Comparison of ENCODE assay signal across 10 cellular contexts in the genomic region with DNA sequence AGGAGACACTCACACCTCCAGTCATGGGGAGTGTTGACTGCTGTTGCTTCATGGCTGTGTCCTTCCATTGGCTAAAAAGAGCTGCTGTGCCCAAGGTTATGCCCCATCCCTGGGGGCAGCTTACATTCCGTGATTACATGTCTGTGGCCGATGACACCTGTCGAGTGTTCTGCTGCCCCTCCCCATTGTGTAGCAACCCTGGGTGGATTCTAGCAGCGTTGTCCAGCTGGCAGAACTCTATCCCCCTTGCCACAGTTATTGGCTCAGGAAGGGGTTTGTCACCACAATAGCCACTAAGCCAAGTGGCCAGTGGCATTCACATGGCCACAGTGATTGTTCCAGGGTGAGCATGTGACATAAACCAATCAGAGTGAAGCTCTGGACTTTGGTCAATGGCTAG.
"Had no signal": no experiment of that assay in that cellular context is flagged by ENCODE, and none has a peak within 500 bp of the region (broad histone marks: within the 10 kb centered on the region; RNA-seq: fewer than 3 reads in every experiment).

No MANE protein-coding gene starts in this region.

- ATAC-seq: GM23338, HepG2 had no signal

- H3K4me3 ChIP-seq: GM23338 had no signal

- H3K4me1 Mint-ChIP-seq: GM23338, H9 had no signal

- H3K9me3 Mint-ChIP-seq: GM23338, H9, HFFc6, IgD-negative memory B cell had no signal

- H3K27ac Mint-ChIP-seq: GM23338, H9, HFFc6, IgD-negative memory B cell had no signal

- FAIRE-seq: H1, H54, HepG2 had no signal

- H3K4me3 Mint-ChIP-seq: GM23338, H9, HFFc6 had no signal

- DNase-seq: H9, HCEC 1CT, HFFc6, KBM-7 had no signal

- H3K27ac ChIP-seq: HL-60 had no signal
